ENCODE assay signal across 9 cellular contexts in genomic region chr19:46426035-46426505, GRCh38. TPM values are rescaled to one million over a fixed set of nuclear protein-coding genes. Genes with fewer than 3 reads are reported as not detected.
A peak's percentile ranks its signal among the peaks of the same experiment; 100 is the strongest.
DNase-seq lines count a peak whose midpoint lies in the region; FAIRE-seq and TF ChIP-seq lines count a peak whose summit lies in the region.
"Had no signal": no experiment of that assay in that cellular context is flagged by ENCODE, and none has a peak within 500 bp of the region (broad histone marks: within the 10 kb centered on the region; RNA-seq: fewer than 3 reads in every experiment).

No MANE protein-coding gene starts in this region.

- peak overlapping the region; percentile 85 for H3K27ac Mint-ChIP-seq in progenitor cell of endocrine pancreas

- peak; percentile 18 for FAIRE-seq in RCC 7860 (lab: Jason Lieb, UNC)

- peaks cover 7% of the 10 kb centered on the region for H3K4me1 Mint-ChIP-seq in progenitor cell of endocrine pancreas (ENCODE audit: low read depth)

- H3K27me3 Mint-ChIP-seq in progenitor cell of endocrine pancreas, result peaks cover 29% of the 10 kb centered on the region

- no peaks in the 10 kb centered on the region for H3K9me3 Mint-ChIP-seq in progenitor cell of endocrine pancreas (ENCODE audit: low read depth)

- no peak for TF ChIP-seq CTCF in foreskin fibroblast (IDR thresholded peaks at IDR 0.05; ENCODE audit: low read depth, low read length)
- TF ChIP-seq CTCF in progenitor cell of endocrine pancreas (IDR thresholded peaks at IDR 0.05; ENCODE audit: unreplicated experiment), result no peak

- H3K4me3 ChIP-seq in foreskin fibroblast (ENCODE audit: low read depth in 1 of 2, low read length in 2 of 2), result peak overlapping the region; percentile 63 to 72

- DNase-seq in DMS53 treated with DMSO at 0.1 percent for 48 hours (lab: John Stamatoyannopoulos, UW; ENCODE audit: unreplicated experiment), result peak; percentile 2
- peak; percentile 17 for DNase-seq in RCC 7860 (ENCODE audit: low spot score)
- DNase-seq in foreskin fibroblast, result peak in 1 of 2 donors; percentile 38
- DNase-seq in progenitor cell of endocrine pancreas (ENCODE audit: low spot score, unreplicated experiment), result no peak
- DNase-seq in mesenteric fat pad (ENCODE audit: low spot score), result no peak
- no peak for DNase-seq in NOMO-1 treated with dmso at 0.1 percent for 144 hours (lab: John Stamatoyannopoulos, UW; ENCODE audit: unreplicated experiment)
- DNase-seq in stimulated activated CD4-positive, alpha-beta T cell treated with anti-CD3 and anti-CD28 coated beads, Interleukin-4, amount 100 ng/mL, for 24 hours, result no peak
- DNase-seq in D341Med (ENCODE audit: low spot score), result no peak
- DNase-seq: activated naive CD4-positive, alpha-beta T cell had no signal

- H3K4me3 Mint-ChIP-seq in progenitor cell of endocrine pancreas (ENCODE audit: low read depth), result peak overlapping the region; percentile 80

- no peaks in the 10 kb centered on the region for H3K36me3 Mint-ChIP-seq in progenitor cell of endocrine pancreas (ENCODE audit: insufficient read depth)

RNA-seq across cellular contexts. Expression of gene PNMA8C, which starts 2.7 kb away (rescaled TPM):
- total RNA-seq in progenitor cell of endocrine pancreas, result 0.19 and 0.36 TPM in 2 replicates
- total RNA-seq in mesenteric fat pad, result not detected

RNA-seq across cellular contexts. Expression of gene CCDC8, which starts 12.7 kb away (rescaled TPM):
- total RNA-seq in progenitor cell of endocrine pancreas, result 31.6 and 33.8 TPM in 2 replicates
- 2.9 TPM for total RNA-seq in mesenteric fat pad

RNA-seq across cellular contexts. Expression of gene PNMA8A, which starts 45.3 kb away (rescaled TPM):
- total RNA-seq in progenitor cell of endocrine pancreas (27.5 and 28.1 TPM in 2 replicates), mesenteric fat pad (1.2 TPM)

Comparison
In these comparisons a context has a peak if more than half of its experiments do, and no peak if none do; other contexts are left out.
1. DNase-seq: peak in DMS53 treated with DMSO at 0.1 percent for 48 hours (single experiment) and RCC 7860 (single experiment); none in progenitor cell of endocrine pancreas (single experiment), mesenteric fat pad (single experiment), NOMO-1 treated with dmso at 0.1 percent for 144 hours (single experiment), stimulated activated CD4-positive, alpha-beta T cell treated with anti-CD3 and anti-CD28 coated beads, Interleukin-4, amount 100 ng/mL, for 24 hours (single experiment) and D341Med (single experiment).
2. RNA of gene PNMA8A, which starts 45.3 kb away (total RNA-seq): 27.5 to 28.1 TPM in progenitor cell of endocrine pancreas; 1.2 TPM in mesenteric fat pad (single experiment); every median in the first group is over 10 times any median in the second.